In genomic region chr5:146331257-146331822, GRCh38 we compare ENCODE assay signal across 24 cellular contexts. TPM values are rescaled to one million over a fixed set of nuclear protein-coding genes. Genes with fewer than 3 reads are reported as not detected.
A peak's percentile ranks its signal among the peaks of the same experiment; 100 is the strongest.
DNase-seq lines count a peak whose midpoint lies in the region; ATAC-seq, FAIRE-seq and TF ChIP-seq lines count a peak whose summit lies in the region.
"Had no signal": no experiment of that assay in that cellular context is flagged by ENCODE, and none has a peak within 500 bp of the region (broad histone marks: within the 10 kb centered on the region; RNA-seq: fewer than 3 reads in every experiment).

No MANE protein-coding gene starts in this region.

- H4K91ac ChIP-seq in H1 (replicated peaks; ENCODE audit: insufficient read length, low read length) = no peak overlapping the region

- H3K9ac ChIP-seq in H1 (replicated peaks in 1 of 4; ENCODE audit: extremely low read depth in 1 of 4, low read depth in 3 of 4, low read length in 3 of 4) = no peak overlapping the region

- H4K8ac ChIP-seq in H1 (ENCODE audit: extremely low read depth, insufficient read depth, low read length) = no peak overlapping the region

- H3K79me2 ChIP-seq in H1 (ENCODE audit: control insufficient read depth in 1 of 2, insufficient read depth in 2 of 2, low read length in 2 of 2) = no peaks in the 10 kb centered on the region

- CTCF ChIA-PET in HEK293 (lab: Yijun Ruan, JAX) = no interaction called here
- CTCF ChIA-PET in H1 (lab: Charles Lee; ENCODE audit: partially characterized antibody) = interaction anchor here (0.9 to 3.6 kb wide), 4 partner anchors 9 to 60 kb away, joined by 3 to 19 read pairs (median 4); no protein-coding TSS in a partner anchor

- no peak overlapping the region for H3K23ac ChIP-seq in H1 (ENCODE audit: insufficient read length)

- H3K4me3 ChIP-seq in HEK293 (ENCODE audit: low read depth, low read length) (no peak overlapping the region), H1 (ENCODE audit: extremely low read depth in 1 of 4, insufficient read depth in 2 of 4, low read depth in 3 of 4, low read length in 4 of 4) (peak overlapping the region in 2 of 4 experiments; percentile 20 to 41; a peak in 5 of 8 replicates)
- H3K4me3 ChIP-seq: HAP-1 had no signal

- POLR2A ChIA-PET in HEK293 (lab: Yijun Ruan, JAX) = no interaction called here
- POLR2A ChIA-PET in H1 (lab: Charles Lee; ENCODE audit: partially characterized antibody) = interaction anchor here (1.8 kb wide), 1 partner anchor 11 kb away, joined by 5 read pairs; no protein-coding TSS in a partner anchor

- no peak for ATAC-seq in omental fat pad (ENCODE audit: low FRiP score)
- ATAC-seq in HG03039 (IDR thresholded peaks at IDR 0.05; ENCODE audit: unreplicated experiment) = no peak
- no peak for ATAC-seq in HG03520 (IDR thresholded peaks at IDR 0.05; ENCODE audit: unreplicated experiment)
- ATAC-seq: PC-3 had no signal

- 29% methylated on average over 8 of the region's 8 CpGs; no CpG with 5 or more reads in 1 of the 2 experiments for WGBS in H1 (ENCODE audit: extremely low coverage in 1 of 2, insufficient coverage in 1 of 2, insufficient read length in 1 of 2, insufficient replicate concordance in 2 of 2, low coverage in 1 of 2, low lambda C conversion rate in 2 of 2, missing lambda C conversion rate in 1 of 2), 2 experiments

- H3K14ac ChIP-seq in H1 (ENCODE audit: insufficient read length) = no peak overlapping the region

- H2BK20ac ChIP-seq in H1 (ENCODE audit: low read length) = no peak overlapping the region

- no peak overlapping the region; the same call in 1 of the 2 replicates for H3K18ac ChIP-seq in H1 (ENCODE audit: extremely low read depth, low read length)

- no peaks in the 10 kb centered on the region for H3K79me1 ChIP-seq in H1 (ENCODE audit: low read depth, low read length)

- H4K20me1 ChIP-seq in H1 (replicated peaks in 1 of 2; ENCODE audit: control insufficient read depth in 1 of 2, insufficient read depth in 2 of 2, low read length in 2 of 2) = peaks cover 3 to 7% of the 10 kb centered on the region in 2 experiments

- H3K27ac ChIP-seq in HEK293 (ENCODE audit: extremely low read depth, low read depth, low read length) (no peak overlapping the region), H1 (ENCODE audit: low read depth, low read length) (no peak overlapping the region)

- TF ChIP-seq EP300 in H1 (IDR thresholded peaks at IDR 0.05; ENCODE audit: borderline replicate concordance in 1 of 2, low read depth in 2 of 2, low read length in 2 of 2) = no peak

- no peak for TF ChIP-seq POLR2A in H1 (IDR thresholded peaks at IDR 0.05; ENCODE audit: control extremely low read depth in 1 of 2, low read depth in 2 of 2, low read length in 2 of 2)

- H3K9me3 ChIP-seq in HEK293 (ENCODE audit: control insufficient read depth, insufficient read depth, low read depth, low read length) = no peaks in the 10 kb centered on the region
- no peaks in the 10 kb centered on the region for H3K9me3 ChIP-seq in H1 (ENCODE audit: insufficient read depth in 2 of 2, low read depth in 1 of 2, low read length in 1 of 2)
- H3K9me3 ChIP-seq: HAP-1 had no signal

- no peak overlapping the region for H2BK12ac ChIP-seq in H1 (ENCODE audit: low read depth, low read length)

- FAIRE-seq in H1 (lab: Jason Lieb, UNC) = peak; percentile 7
- FAIRE-seq: A204.1, GM19239 had no signal

- no peak overlapping the region for H2BK120ac ChIP-seq in H1 (replicated peaks; ENCODE audit: low read depth, low read length)

- H3K36me3 ChIP-seq in HEK293 (ENCODE audit: control insufficient read depth in 2 of 2, insufficient read depth in 1 of 2, low read length in 2 of 2) (no peaks in the 10 kb centered on the region), H1 (ENCODE audit: control insufficient read depth in 2 of 4, insufficient read depth in 4 of 4, low read length in 3 of 4) (no peaks in the 10 kb centered on the region; a peak in 1 of 8 replicates)
- H3K36me3 ChIP-seq: HAP-1 had no signal

- TF ChIP-seq RAD21 in H1 (IDR thresholded peaks at IDR 0.05 in 1 of 2, conservative IDR thresholded peaks at IDR 0.05 in 1 of 2; ENCODE audit: low read depth in 2 of 2, low read length in 2 of 2) = no peak

- no peak overlapping the region for H2BK5ac ChIP-seq in H1 (ENCODE audit: low read depth, low read length)

- H3K23me2 ChIP-seq in H1 (ENCODE audit: low read depth, low read length) = peaks cover 2% of the 10 kb centered on the region; the same call in 1 of the 2 replicates

- H4K5ac ChIP-seq in H1 (ENCODE audit: insufficient read length, low read depth, low read length) = no peak overlapping the region

- H2AK5ac ChIP-seq in H1 (ENCODE audit: low read depth, low read length) = no peak overlapping the region; the same call in 1 of the 2 replicates

- H3K56ac ChIP-seq in H1 (replicated peaks; ENCODE audit: insufficient read length, low read depth, low read length) = no peak overlapping the region

- TF ChIP-seq CTCF in HEK293 (tag by site-specific recombination; IDR thresholded peaks at IDR 0.05) (no peak), H1 (IDR thresholded peaks at IDR 0.05; ENCODE audit: control extremely low read depth in 1 of 3, insufficient read depth in 1 of 3, low read depth in 1 of 3, low read length in 3 of 3) (no peak), omental fat pad (IDR thresholded peaks at IDR 0.05) (no peak)

- H3K4me1 ChIP-seq in HEK293 (ENCODE audit: control insufficient read depth, insufficient read depth, low read length) = no peaks in the 10 kb centered on the region
- H3K4me1 ChIP-seq in H1 (replicated peaks in 1 of 4; ENCODE audit: control insufficient read depth in 3 of 4, insufficient read depth in 4 of 4, low read length in 3 of 4) = peaks cover 4 to 10% (median 10%) of the 10 kb centered on the region in 4 experiments; a peak in 6 of 7 replicates
- H3K4me1 ChIP-seq: HAP-1 had no signal

- no peak overlapping the region for H2AFZ ChIP-seq in H1 (ENCODE audit: low read length)

- peaks cover 42 to 53% (median 47%) of the 10 kb centered on the region in 4 experiments for H3K27me3 ChIP-seq in H1 (replicated peaks in 1 of 4; ENCODE audit: control insufficient read depth in 3 of 4, extremely low read depth in 1 of 4, insufficient read depth in 3 of 4, low read length in 3 of 4)

- DNase-seq in ELF-1 (ENCODE audit: low read depth, low spot score) (peak; percentile 57), H1 (ENCODE audit: low read depth in 1 of 2, low spot score in 2 of 2) (peak in 1 of 2 experiments; percentile 60), left kidney (ENCODE audit: low read depth, low spot score) (peak; percentile 67), omental fat pad (ENCODE audit: low spot score) (no peak)
- DNase-seq: EL, Kasumi-1, NCI-H1417, NCI-H1694 treated with DMSO at 0.1 percent for 48 hours, NCI-H2081 treated with DMSO at 0.1 percent for 48 hours, NCI-H2227 treated with DMSO at 0.1 percent for 48 hours, NCI-H510A treated with DMSO at 0.1 percent for 48 hours, PC-3, Right ventricle myocardium superior had no signal

- no peak overlapping the region for H2BK15ac ChIP-seq in H1 (ENCODE audit: low read length)

- H3K4ac ChIP-seq in H1 (replicated peaks; ENCODE audit: insufficient read length, low read depth, low read length) = no peak overlapping the region

- H3K4me2 ChIP-seq in H1 (ENCODE audit: insufficient read depth in 1 of 2, low read depth in 2 of 2, low read length in 2 of 2) = peak overlapping the region; percentile 55 to 70

TF ChIP-seq in HEK293, 187 proteins besides CTCF, POLR2A, EP300 and RAD21:
- TF ChIP-seq ZIC2 (tag by site-specific recombination; IDR thresholded peaks at IDR 0.05) (0 out of 2 replicates have a peak, but pooled peaks have one; percentile 11), SCRT2 (tag by site-specific recombination; IDR thresholded peaks at IDR 0.05) (no peak), SP7 (tag by site-specific recombination; IDR thresholded peaks at IDR 0.05) (0 out of 2 replicates have a peak, but pooled peaks have one; percentile 38)
TF ChIP-seq in HEK293: peak in this region for 2.

TF ChIP-seq in H1, 55 proteins besides CTCF, POLR2A, EP300 and RAD21 (continues in another document):
- TF ChIP-seq SIN3A (conservative IDR thresholded peaks at IDR 0.05 in 1 of 2, IDR thresholded peaks at IDR 0.05 in 1 of 2; ENCODE audit: low read depth in 1 of 2, low read length in 2 of 2) (peak; percentile 72 to 91; a peak in 2 of 4 replicates), CREB1 (IDR thresholded peaks at IDR 0.05) (no peak), SP1 (IDR thresholded peaks at IDR 0.05; ENCODE audit: low read depth, low read length) (peak; percentile 74; the same call in 1 of the 2 replicates), CTBP2 (IDR thresholded peaks at IDR 0.05; ENCODE audit: borderline replicate concordance, insufficient read depth, insufficient read length, low read length) (no peak), TEAD4 (IDR thresholded peaks at IDR 0.05; ENCODE audit: low read depth, low read length) (peak; percentile 85), CEBPB (IDR thresholded peaks at IDR 0.05; ENCODE audit: low read depth, low read length) (peak; percentile 84), TCF12 (IDR thresholded peaks at IDR 0.05; ENCODE audit: low read depth, low read length) (0 out of 2 replicates have a peak, but pooled peaks have one; percentile 23), MAX (IDR thresholded peaks at IDR 0.05) (peak; percentile 65; the same call in 1 of the 2 replicates), PHF8 (conservative IDR thresholded peaks at IDR 0.05; ENCODE audit: low read depth, low read length) (no peak), E2F6 (IDR thresholded peaks at IDR 0.05) (0 out of 2 replicates have a peak, but pooled peaks have one; percentile 7), KDM4A (IDR thresholded peaks at IDR 0.05; ENCODE audit: low read depth, low read length, severe bottlenecking) (no peak)

RNA-seq across cellular contexts. Expression of gene POU4F3, which starts 7.3 kb away (rescaled TPM):
- total RNA-seq in H1 (2021; fragmentation: NEBNext Ultra II Directional; extraction: Animal tissue kit (Norgen Biotek cat#: 25700)) = 0.11 TPM in 1 of 2 replicates, not detected in the other
- 0.09 and 0.22 TPM in 2 replicates for polyA plus RNA-seq in H1 (2011; rRNA removed)
- 0.03 TPM for polyA plus RNA-seq in H1 (2011; cell fraction: cytosol; rRNA removed)
- 0.10 TPM for polyA plus RNA-seq in H1 (2011; cell fraction: nucleus; rRNA removed)
- polyA plus RNA-seq in H1 (2012, experiment 1 of 2) = 0.07 TPM in 1 of 4 replicates, not detected in the others
- not detected for polyA plus RNA-seq in H1 (2012, experiment 2 of 2)
- 0.06 TPM for polyA plus RNA-seq in H1 (2013, experiment 1 of 2)
- 0.06 TPM for polyA plus RNA-seq in H1 (2013, experiment 2 of 2)
- polyA minus RNA-seq in H1 (2011; rRNA and poly(A)+ RNA removed) = not detected in 2 replicates
- not detected for polyA minus RNA-seq in H1 (2011; cell fraction: cytosol; rRNA and poly(A)+ RNA removed)
- not detected for polyA minus RNA-seq in H1 (2011; cell fraction: nucleus; rRNA and poly(A)+ RNA removed)
- under 1 TPM in 1 of 4 donors, not detected in 3; 0.32 TPM for total RNA-seq in omental fat pad
- total RNA-seq: B cell; PC-3; Right ventricle myocardium superior; RPMI7951; SK-MEL-5; T-helper 1 cell treated with Interleukin-12 subunit alpha and Interleukin-12 subunit beta and Interleukin-4 antibody, amounts not matched to agents 30 ng/mL and 1 ng/mL, for 36 hours had no signal
- polyA plus RNA-seq: CD14-positive monocyte had no signal
